37 cellular contexts compared by ENCODE assay signal in the genomic region with DNA sequence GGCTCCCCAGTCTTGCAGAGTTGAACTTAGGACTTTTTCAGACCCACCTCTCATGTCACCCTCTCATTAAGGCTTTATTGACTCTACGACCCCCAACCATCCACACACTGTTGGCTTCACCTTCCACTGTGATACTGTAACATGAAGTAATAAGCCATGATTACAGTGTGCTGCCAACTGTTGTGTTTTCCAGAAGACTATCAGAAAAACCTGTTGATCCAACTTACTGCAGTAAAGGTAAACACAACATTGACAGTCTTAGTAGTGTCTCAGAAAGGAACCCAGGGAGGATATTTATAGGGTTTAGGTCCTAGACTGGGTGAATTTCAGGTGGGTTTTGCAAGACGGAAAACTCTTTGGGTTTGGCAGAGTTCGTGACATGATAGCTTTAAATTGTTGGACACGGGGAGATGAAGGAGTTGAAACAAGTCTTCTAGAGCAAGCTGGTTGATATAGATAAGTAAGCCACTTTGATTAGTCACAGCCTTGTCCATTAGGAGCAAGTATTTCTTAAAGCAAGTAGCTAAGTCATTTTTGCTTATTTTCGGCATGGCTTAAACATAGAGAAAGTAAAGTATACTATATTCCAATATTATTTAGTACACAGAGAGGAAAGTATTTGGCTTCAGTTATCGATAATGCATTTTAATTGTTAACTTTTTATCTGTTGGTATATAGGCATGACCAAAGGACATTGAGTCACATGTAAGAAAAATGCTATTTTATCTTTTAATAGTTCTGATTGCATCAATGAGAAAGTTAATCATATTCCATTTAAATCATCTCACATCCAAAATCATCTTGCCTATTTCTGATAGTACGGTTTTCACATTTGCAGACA. TPM values are rescaled to one million over a fixed set of nuclear protein-coding genes. Genes with fewer than 3 reads are reported as not detected.
"Had no signal": no experiment of that assay in that cellular context is flagged by ENCODE, and none has a peak within 500 bp of the region (broad histone marks: within the 10 kb centered on the region; RNA-seq: fewer than 3 reads in every experiment).

No MANE protein-coding gene starts in this region.

- DNase-seq: activated CD4-positive, alpha-beta memory T cell treated with anti-CD3 and anti-CD28 coated beads for 36 hours; activated CD4-positive, alpha-beta T cell treated with anti-CD3 and anti-CD28 coated beads for 36 hours; activated CD4-positive, alpha-beta T cell treated with anti-CD3 and anti-CD28 coated beads, Interleukin-2, amount 10 ng/mL, durations not matched to agents 24 days and 14 days; activated CD4-positive, CD25-positive, alpha-beta regulatory T cell; activated CD4-positive, CD25-positive, alpha-beta regulatory T cell treated with anti-CD3 and anti-CD28 coated beads, Interleukin-2, amount 50 U/mL, for 72 hours; activated CD8-positive, alpha-beta memory T cell treated with anti-CD3 and anti-CD28 coated beads, Interleukin-2, amount 10 ng/mL, durations not matched to agents 7 days and 5 days; activated CD8-positive, alpha-beta memory T cell treated with anti-CD3 and anti-CD28 coated beads, Interleukin-2, amount 50 U/mL, for 4 hours; activated CD8-positive, alpha-beta T cell treated with anti-CD3 and anti-CD28 coated beads, Interleukin-2, amount 10 ng/mL, durations not matched to agents 7 days and 5 days; activated effector memory CD4-positive, alpha-beta T cell treated with anti-CD3 and anti-CD28 coated beads, Interleukin-2, amount 50 U/mL, for 16 hours; activated naive CD4-positive, alpha-beta T cell treated with anti-CD3 and anti-CD28 coated beads, Interleukin-2, amount 10 ng/mL, durations not matched to agents 7 days and 5 days; activated naive CD8-positive, alpha-beta T cell treated with anti-CD3 and anti-CD28 coated beads, Interleukin-2, amount 10 ng/mL, durations not matched to agents 7 days and 5 days; activated T-cell treated with anti-CD3 and anti-CD28 coated beads, Interleukin-2, amount 50 U/mL, for 1 hour; activated T-cell treated with anti-CD3 and anti-CD28 coated beads, Interleukin-2, amount 50 U/mL, for 48 hours; central memory CD4-positive, alpha-beta T cell; cerebellar nuclear complex; colonic mucosa; effector CD8-positive, alpha-beta T cell; endodermal cell; foreskin keratinocyte; gastrocnemius medialis; glutamatergic neuron; heart left ventricle; hypothalamus; T-helper 17 cell; T1000 had no signal

- H3K4me3 ChIP-seq: ascending aorta, breast epithelium, cardiac muscle cell, colonic mucosa, esophagus muscularis mucosa, gastrocnemius medialis, heart left ventricle had no signal

- H3K4me1 Mint-ChIP-seq: activated CD4-positive, alpha-beta T cell treated with anti-CD3 and anti-CD28 coated beads, Interleukin-2, amount 10 ng/mL, durations not matched to agents 24 days and 14 days; activated naive CD4-positive, alpha-beta T cell treated with anti-CD3 and anti-CD28 coated beads, Interleukin-2, amount 10 ng/mL, durations not matched to agents 7 days and 5 days; activated naive CD8-positive, alpha-beta T cell treated with anti-CD3 and anti-CD28 coated beads, Interleukin-2, amount 10 ng/mL, durations not matched to agents 7 days and 5 days; brain; endodermal cell had no signal

- H3K27me3 ChIP-seq: ascending aorta had no signal

- H3K27ac Mint-ChIP-seq: activated CD4-positive, alpha-beta memory T cell treated with anti-CD3 and anti-CD28 coated beads for 36 hours; activated CD4-positive, alpha-beta T cell treated with anti-CD3 and anti-CD28 coated beads for 36 hours; activated CD4-positive, alpha-beta T cell treated with anti-CD3 and anti-CD28 coated beads, Interleukin-2, amount 10 ng/mL, durations not matched to agents 24 days and 14 days; activated CD8-positive, alpha-beta memory T cell treated with anti-CD3 and anti-CD28 coated beads, Interleukin-2, amount 10 ng/mL, durations not matched to agents 7 days and 5 days; activated CD8-positive, alpha-beta T cell treated with anti-CD3 and anti-CD28 coated beads, Interleukin-2, amount 10 ng/mL, durations not matched to agents 7 days and 5 days; activated naive CD4-positive, alpha-beta T cell treated with anti-CD3 and anti-CD28 coated beads, Interleukin-2, amount 10 ng/mL, durations not matched to agents 7 days and 5 days; activated naive CD4-positive, alpha-beta T cell treated with anti-CD3 and anti-CD28 coated beads, Interleukin-2, amount 50 U/mL, for 72 hours; activated naive CD8-positive, alpha-beta T cell treated with anti-CD3 and anti-CD28 coated beads, Interleukin-2, amount 10 ng/mL, durations not matched to agents 7 days and 5 days; activated T-helper 1 cell treated with anti-CD3 and anti-CD28 coated beads, Interleukin-12 subunit alpha, Interleukin-12 subunit beta, Interleukin-2, Interleukin-4 antibody, amounts not matched to agents 30 ng/mL and 10 ng/mL and 1 ng/mL, durations not matched to agents 14 hours and 24 hours and 36 hours; activated T-helper 2 cell treated with anti-CD3 and anti-CD28 coated beads, Interferon-gamma antibody, Interleukin-2, Interleukin-4, amounts not matched to agents 10 μg/mL and 5 μg/mL and 100 μg/mL, durations not matched to agents 14 hours and 24 hours and 36 hours; brain; endodermal cell; T-helper 17 cell; T-helper 2 cell treated with Interferon-gamma antibody and Interleukin-4, amounts not matched to agents 5 μg/mL and 100 μg/mL, for 36 hours had no signal

- H3K27ac ChIP-seq: ascending aorta, breast epithelium, cardiac muscle cell, colonic mucosa, esophagus muscularis mucosa, foreskin keratinocyte, gastrocnemius medialis, heart left ventricle had no signal

- H3K4me1 ChIP-seq: ascending aorta, breast epithelium, colonic mucosa, foreskin keratinocyte, gastrocnemius medialis had no signal

- H3K4me3 Mint-ChIP-seq: activated CD4-positive, alpha-beta memory T cell treated with anti-CD3 and anti-CD28 coated beads for 36 hours; activated CD4-positive, alpha-beta T cell treated with anti-CD3 and anti-CD28 coated beads for 36 hours; activated CD4-positive, alpha-beta T cell treated with anti-CD3 and anti-CD28 coated beads, Interleukin-2, amount 10 ng/mL, durations not matched to agents 24 days and 14 days; activated CD8-positive, alpha-beta memory T cell treated with anti-CD3 and anti-CD28 coated beads, Interleukin-2, amount 10 ng/mL, durations not matched to agents 7 days and 5 days; activated CD8-positive, alpha-beta T cell treated with anti-CD3 and anti-CD28 coated beads, Interleukin-2, amount 10 ng/mL, durations not matched to agents 7 days and 5 days; activated naive CD4-positive, alpha-beta T cell treated with anti-CD3 and anti-CD28 coated beads, Interleukin-2, amount 10 ng/mL, durations not matched to agents 7 days and 5 days; activated naive CD8-positive, alpha-beta T cell treated with anti-CD3 and anti-CD28 coated beads, Interleukin-2, amount 10 ng/mL, durations not matched to agents 7 days and 5 days; activated T-helper 1 cell treated with anti-CD3 and anti-CD28 coated beads, Interleukin-12 subunit alpha, Interleukin-12 subunit beta, Interleukin-2, Interleukin-4 antibody, amounts not matched to agents 30 ng/mL and 10 ng/mL and 1 ng/mL, durations not matched to agents 14 hours and 24 hours and 36 hours; brain; endodermal cell; T-helper 17 cell; T-helper 2 cell treated with Interferon-gamma antibody and Interleukin-4, amounts not matched to agents 5 μg/mL and 100 μg/mL, for 36 hours had no signal

- H3K9me3 Mint-ChIP-seq: activated naive CD4-positive, alpha-beta T cell treated with anti-CD3 and anti-CD28 coated beads, Interleukin-2, amount 10 ng/mL, durations not matched to agents 7 days and 5 days had no signal

- H3K36me3 ChIP-seq: ascending aorta, breast epithelium, cardiac muscle cell, colonic mucosa, esophagus muscularis mucosa, gastrocnemius medialis, heart left ventricle had no signal

- ATAC-seq: activated CD4-positive, alpha-beta T cell treated with anti-CD3 and anti-CD28 coated beads for 36 hours; activated CD8-positive, alpha-beta memory T cell treated with anti-CD3 and anti-CD28 coated beads, Interleukin-2, amount 10 ng/mL, durations not matched to agents 7 days and 5 days; activated CD8-positive, alpha-beta T cell treated with anti-CD3 and anti-CD28 coated beads, Interleukin-2, amount 10 ng/mL, durations not matched to agents 7 days and 5 days; foreskin keratinocyte; gastrocnemius medialis; heart left ventricle; T-helper 17 cell had no signal

- H3K36me3 Mint-ChIP-seq: activated CD4-positive, alpha-beta memory T cell treated with anti-CD3 and anti-CD28 coated beads for 36 hours; activated CD8-positive, alpha-beta memory T cell treated with anti-CD3 and anti-CD28 coated beads, Interleukin-2, amount 10 ng/mL, durations not matched to agents 7 days and 5 days; activated naive CD4-positive, alpha-beta T cell treated with anti-CD3 and anti-CD28 coated beads, Interleukin-2, amount 10 ng/mL, durations not matched to agents 7 days and 5 days; activated naive CD8-positive, alpha-beta T cell treated with anti-CD3 and anti-CD28 coated beads, Interleukin-2, amount 10 ng/mL, durations not matched to agents 7 days and 5 days; brain had no signal

- H3K9me3 ChIP-seq: breast epithelium, colonic mucosa, gastrocnemius medialis had no signal

RNA-seq across cellular contexts. Expression of a gene that starts 2.4 kb away (rescaled TPM):
- total RNA-seq: activated CD4-positive, alpha-beta memory T cell treated with anti-CD3 and anti-CD28 coated beads for 36 hours; activated CD4-positive, alpha-beta T cell treated with anti-CD3 and anti-CD28 coated beads for 36 hours; activated CD4-positive, alpha-beta T cell treated with anti-CD3 and anti-CD28 coated beads, Interleukin-2, amount 10 ng/mL, durations not matched to agents 24 days and 14 days; activated CD8-positive, alpha-beta memory T cell treated with anti-CD3 and anti-CD28 coated beads for 36 hours; activated CD8-positive, alpha-beta T cell treated with anti-CD3 and anti-CD28 coated beads, Interleukin-2, amount 10 ng/mL, durations not matched to agents 7 days and 5 days; activated naive CD4-positive, alpha-beta T cell treated with anti-CD3 and anti-CD28 coated beads, Interleukin-2, amount 50 U/mL, for 72 hours; activated naive CD8-positive, alpha-beta T cell treated with anti-CD3 and anti-CD28 coated beads, Interleukin-2, amount 10 ng/mL, durations not matched to agents 7 days and 5 days; activated T-helper 2 cell treated with anti-CD3 and anti-CD28 coated beads, Interferon-gamma antibody, Interleukin-2, Interleukin-4, amounts not matched to agents 10 μg/mL and 5 μg/mL and 100 μg/mL, durations not matched to agents 14 hours and 24 hours and 36 hours; ascending aorta; breast epithelium; cardiac muscle cell; dermis microvascular lymphatic vessel endothelial cell; epithelial cell of proximal tubule; esophagus muscularis mucosa; foreskin keratinocyte; gastrocnemius medialis; T-helper 17 cell had no signal
- polyA plus RNA-seq: cardiac muscle cell, foreskin keratinocyte, heart left ventricle had no signal
